ENCODE assay signal across 26 cellular contexts in the genomic region with DNA sequence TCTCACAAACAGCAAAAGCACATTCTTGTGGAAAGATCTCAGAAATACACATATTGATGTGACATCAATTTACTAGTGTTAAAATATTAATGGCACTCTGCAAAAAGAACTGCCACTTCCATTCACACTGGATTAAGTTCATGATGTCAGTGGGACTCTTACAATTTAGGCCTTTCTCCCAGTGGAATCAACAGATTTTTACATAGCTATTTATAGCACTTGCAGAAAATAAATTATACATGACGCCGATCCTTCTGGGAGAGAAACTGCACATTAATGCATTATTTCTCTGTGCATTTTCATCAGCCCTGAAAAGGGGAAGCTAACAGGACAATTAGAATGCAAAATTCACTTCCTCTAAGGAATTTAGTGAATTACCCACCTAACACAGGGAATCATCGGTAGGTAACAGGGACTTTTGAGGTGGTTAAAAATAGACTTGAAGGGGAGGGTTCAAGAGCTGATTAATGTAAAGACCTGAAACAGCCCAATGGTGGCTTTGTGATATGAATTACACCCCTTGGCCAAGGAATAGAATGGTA. TPM values are rescaled to one million over a fixed set of nuclear protein-coding genes. Genes with fewer than 3 reads are reported as not detected.
"Had no signal": no experiment of that assay in that cellular context is flagged by ENCODE, and none has a peak within 500 bp of the region (broad histone marks: within the 10 kb centered on the region; RNA-seq: fewer than 3 reads in every experiment).

No MANE protein-coding gene starts in this region.

- H3K4me1 Mint-ChIP-seq: activated B cell treated with CpG ODN at 0.5 μM for 24 hours; activated naive CD8-positive, alpha-beta T cell treated with anti-CD3 and anti-CD28 coated beads for 36 hours; naive thymus-derived CD8-positive, alpha-beta T cell had no signal

- H3K27ac ChIP-seq: epithelial cell of prostate, left lung, neutrophil, spleen, thyroid gland had no signal

- H3K36me3 Mint-ChIP-seq: activated naive CD8-positive, alpha-beta T cell treated with anti-CD3 and anti-CD28 coated beads for 36 hours; naive thymus-derived CD8-positive, alpha-beta T cell had no signal

- H3K36me3 ChIP-seq: left lung, neutrophil, ovary, spleen, thyroid gland had no signal

- H3K9me3 ChIP-seq: left lung, neutrophil, ovary, spleen, thyroid gland had no signal

- H3K27me3 ChIP-seq: left lung, ovary, thyroid gland had no signal

- H3K4me3 ChIP-seq: coronary artery, left lung, lung, ovary, spleen, thyroid gland had no signal

- H3K27ac Mint-ChIP-seq: activated B cell treated with CpG ODN at 0.5 μM for 24 hours; activated naive CD8-positive, alpha-beta T cell treated with anti-CD3 and anti-CD28 coated beads for 36 hours; endodermal cell; naive thymus-derived CD8-positive, alpha-beta T cell; T-helper 1 cell treated with Interleukin-12 subunit alpha and Interleukin-12 subunit beta and Interleukin-4 antibody, amounts not matched to agents 30 μg/mL and 1 μg/mL, for 36 hours had no signal

- H3K9me3 Mint-ChIP-seq: activated B cell treated with CpG ODN at 0.5 μM for 24 hours; activated naive CD8-positive, alpha-beta T cell treated with anti-CD3 and anti-CD28 coated beads for 36 hours; endodermal cell; naive thymus-derived CD8-positive, alpha-beta T cell; T-helper 1 cell treated with Interleukin-12 subunit alpha and Interleukin-12 subunit beta and Interleukin-4 antibody, amounts not matched to agents 30 μg/mL and 1 μg/mL, for 36 hours had no signal

- H3K4me3 Mint-ChIP-seq: activated B cell treated with CpG ODN at 0.5 μM for 24 hours; activated naive CD8-positive, alpha-beta T cell treated with anti-CD3 and anti-CD28 coated beads for 36 hours; endodermal cell; naive thymus-derived CD8-positive, alpha-beta T cell; T-helper 1 cell treated with Interleukin-12 subunit alpha and Interleukin-12 subunit beta and Interleukin-4 antibody, amounts not matched to agents 30 μg/mL and 1 μg/mL, for 36 hours had no signal

- ATAC-seq: left lung; naive thymus-derived CD8-positive, alpha-beta T cell had no signal

- H3K4me1 ChIP-seq: spleen had no signal

- DNase-seq: activated B cell treated with CpG ODN at 0.5 μM for 24 hours; activated CD4-positive, alpha-beta T cell treated with anti-CD3 and anti-CD28 coated beads for 4 hours; activated CD4-positive, alpha-beta T cell treated with anti-CD3 and anti-CD28 coated beads, Interleukin-2, amount 50 U/mL, for 48 hours; activated CD8-positive, alpha-beta memory T cell treated with anti-CD3 and anti-CD28 coated beads, Interleukin-2, amount 50 U/mL, for 48 hours; activated naive CD4-positive, alpha-beta T cell treated with Interleukin-2 at 50 U/mL for 16 hours; activated naive CD8-positive, alpha-beta T cell treated with anti-CD3 and anti-CD28 coated beads for 36 hours; activated T-cell treated with anti-CD3 and anti-CD28 coated beads, Interleukin-2, amount 50 U/mL, for 48 hours; cerebellar nuclear complex; endodermal cell; left lung; naive thymus-derived CD8-positive, alpha-beta T cell; ovary; spleen; stimulated activated CD4-positive, alpha-beta T cell treated with anti-CD3 and anti-CD28 coated beads, Interleukin-4, amount 100 ng/mL, for 1 hour; stimulated activated naive CD4-positive, alpha-beta T cell; T1000; thyroid gland had no signal

RNA-seq across cellular contexts. Expression of a gene that starts 15.7 kb away (rescaled TPM):
- total RNA-seq: activated B cell treated with CpG ODN at 0.5 μM for 24 hours; activated CD8-positive, alpha-beta memory T cell treated with anti-CD3 and anti-CD28 coated beads for 36 hours; activated naive CD8-positive, alpha-beta T cell treated with anti-CD3 and anti-CD28 coated beads for 36 hours; bronchial epithelial cell; fibroblast of villous mesenchyme; glomerular endothelial cell; naive thymus-derived CD8-positive, alpha-beta T cell had no signal
- polyA plus RNA-seq: naive thymus-derived CD8-positive, alpha-beta T cell had no signal
